In the genomic region with DNA sequence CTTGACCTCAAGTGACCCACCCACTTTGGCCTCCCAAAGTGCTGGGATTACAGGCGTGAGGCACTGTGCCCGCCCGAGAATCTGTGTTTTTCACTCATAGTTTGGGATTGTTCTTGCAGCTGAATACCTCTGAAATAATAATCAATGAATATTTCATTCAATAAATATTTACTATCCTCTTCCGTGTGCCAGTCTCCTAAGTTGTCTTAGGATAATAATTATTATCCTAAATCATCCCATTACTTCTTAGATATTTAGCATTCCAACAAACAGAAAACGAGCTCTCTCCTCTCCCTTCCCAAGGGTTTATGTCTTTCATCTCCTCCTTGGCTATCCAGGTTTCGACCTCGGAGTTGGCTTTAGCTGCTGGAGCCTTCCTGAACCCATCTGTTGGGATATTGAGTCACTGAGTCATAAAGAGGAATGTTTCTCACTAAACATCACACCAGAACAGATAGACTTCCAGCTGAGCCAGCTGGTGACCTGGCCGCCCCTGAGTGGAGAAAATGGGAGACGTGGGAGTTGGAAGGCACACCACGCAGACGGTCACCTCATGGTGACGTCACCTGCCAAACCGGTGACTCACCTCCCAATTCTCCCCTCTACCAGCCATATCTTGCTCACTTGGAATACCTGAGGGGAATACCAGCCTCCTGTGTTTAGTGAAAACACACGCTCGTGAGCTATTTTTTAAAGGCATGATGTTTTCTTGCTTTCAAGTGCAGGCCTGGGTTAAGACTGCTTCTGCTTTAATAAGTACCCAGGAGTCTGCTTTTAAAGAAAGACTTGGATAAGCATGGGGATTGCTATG, we compare ENCODE assay signal across 1 cellular context.
TF ChIP-seq lines count a peak whose summit lies in the region.

No MANE protein-coding gene starts in this region.

TF ChIP-seq in K562, 482 proteins besides CTCF, POLR2A, EP300 and RAD21 (continued from another document and continues in another):
- TF ChIP-seq, protein P1, sequence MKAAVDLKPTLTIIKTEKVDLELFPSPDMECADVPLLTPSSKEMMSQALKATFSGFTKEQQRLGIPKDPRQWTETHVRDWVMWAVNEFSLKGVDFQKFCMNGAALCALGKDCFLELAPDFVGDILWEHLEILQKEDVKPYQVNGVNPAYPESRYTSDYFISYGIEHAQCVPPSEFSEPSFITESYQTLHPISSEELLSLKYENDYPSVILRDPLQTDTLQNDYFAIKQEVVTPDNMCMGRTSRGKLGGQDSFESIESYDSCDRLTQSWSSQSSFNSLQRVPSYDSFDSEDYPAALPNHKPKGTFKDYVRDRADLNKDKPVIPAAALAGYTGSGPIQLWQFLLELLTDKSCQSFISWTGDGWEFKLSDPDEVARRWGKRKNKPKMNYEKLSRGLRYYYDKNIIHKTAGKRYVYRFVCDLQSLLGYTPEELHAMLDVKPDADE (conservative IDR thresholded peaks at IDR 0.05; ENCODE audit: control insufficient read depth, low read depth, low read length), result no peak
- TF ChIP-seq ZNF197 (CRISPR knock-in tag; IDR thresholded peaks at IDR 0.05; ENCODE audit: low read depth) (no peak; the same call in 1 of the 2 replicates), PCBP1 (IDR thresholded peaks at IDR 0.05; ENCODE audit: low read depth, low read length, poor library complexity, severe bottlenecking) (no peak), ZNF124 (CRISPR knock-in tag; IDR thresholded peaks at IDR 0.05) (no peak), OTX1 (CRISPR knock-in tag; IDR thresholded peaks at IDR 0.05) (no peak), TBL1XR1 (IDR thresholded peaks at IDR 0.05; ENCODE audit: low read length in 2 of 2) (peak; percentile 20 to 93; a peak in 2 of 4 replicates), SUPT5H (IDR thresholded peaks at IDR 0.05) (peak; percentile 28; the same call in 1 of the 2 replicates), TFAM (CRISPR knock-in tag; conservative IDR thresholded peaks at IDR 0.05) (no peak), NEUROD1 (IDR thresholded peaks at IDR 0.05; ENCODE audit: borderline replicate concordance, low read depth, low read length, partially characterized antibody) (peak; percentile 88), ZNF143 (CRISPR knock-in tag; IDR thresholded peaks at IDR 0.05) (no peak), ZNF316 (IDR thresholded peaks at IDR 0.05) (no peak), FOXJ3 (CRISPR knock-in tag; IDR thresholded peaks at IDR 0.05) (no peak), ZFP30 (CRISPR knock-in tag; IDR thresholded peaks at IDR 0.05; ENCODE audit: borderline replicate concordance) (no peak), SMAD3 (CRISPR knock-in tag; conservative IDR thresholded peaks at IDR 0.05) (0 out of 2 replicates have a peak, but pooled peaks have one; percentile 41), RNF2 (IDR thresholded peaks at IDR 0.05) (peak; percentile 37; the same call in 1 of the 2 replicates), TSC22D4 (tag; IDR thresholded peaks at IDR 0.05) (no peak), ZNF644 (tag; IDR thresholded peaks at IDR 0.05; ENCODE audit: low read depth) (peak; percentile 51; the same call in 1 of the 2 replicates), NCOA1 (IDR thresholded peaks at IDR 0.05; ENCODE audit: low read depth) (peak; percentile 88; the same call in 1 of the 2 replicates), MECOM (CRISPR knock-in tag; IDR thresholded peaks at IDR 0.05) (no peak), FOXA1 (IDR thresholded peaks at IDR 0.05; ENCODE audit: borderline replicate concordance) (no peak), ZNF384 (IDR thresholded peaks at IDR 0.05; ENCODE audit: low read depth, low read length) (0 out of 2 replicates have a peak, but pooled peaks have one; percentile 15), ARHGAP35 (IDR thresholded peaks at IDR 0.05; ENCODE audit: partially characterized antibody) (no peak), THRAP3 (IDR thresholded peaks at IDR 0.05; ENCODE audit: borderline replicate concordance) (no peak), PHF8 (IDR thresholded peaks at IDR 0.05; ENCODE audit: borderline replicate concordance, low read length) (no peak; the same call in 1 of the 2 replicates), ZNF696 (CRISPR knock-in tag; conservative IDR thresholded peaks at IDR 0.05) (no peak), ESRRA (IDR thresholded peaks at IDR 0.05; ENCODE audit: borderline replicate concordance, low read depth) (peak; percentile 54; the same call in 1 of the 2 replicates), DMBX1 (CRISPR knock-in tag; IDR thresholded peaks at IDR 0.05; ENCODE audit: borderline replicate concordance) (peak; percentile 71), TCF7L2 (IDR thresholded peaks at IDR 0.05; ENCODE audit: low read depth, low read length) (no peak)
- TF ChIP-seq, protein P2, sequence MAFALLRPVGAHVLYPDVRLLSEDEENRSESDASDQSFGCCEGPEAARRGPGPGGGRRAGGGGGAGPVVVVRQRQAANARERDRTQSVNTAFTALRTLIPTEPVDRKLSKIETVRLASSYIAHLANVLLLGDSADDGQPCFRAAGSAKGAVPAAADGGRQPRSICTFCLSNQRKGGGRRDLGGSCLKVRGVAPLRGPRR (CRISPR knock-in tag; IDR thresholded peaks at IDR 0.05), result no peak
- TF ChIP-seq, protein P3, sequence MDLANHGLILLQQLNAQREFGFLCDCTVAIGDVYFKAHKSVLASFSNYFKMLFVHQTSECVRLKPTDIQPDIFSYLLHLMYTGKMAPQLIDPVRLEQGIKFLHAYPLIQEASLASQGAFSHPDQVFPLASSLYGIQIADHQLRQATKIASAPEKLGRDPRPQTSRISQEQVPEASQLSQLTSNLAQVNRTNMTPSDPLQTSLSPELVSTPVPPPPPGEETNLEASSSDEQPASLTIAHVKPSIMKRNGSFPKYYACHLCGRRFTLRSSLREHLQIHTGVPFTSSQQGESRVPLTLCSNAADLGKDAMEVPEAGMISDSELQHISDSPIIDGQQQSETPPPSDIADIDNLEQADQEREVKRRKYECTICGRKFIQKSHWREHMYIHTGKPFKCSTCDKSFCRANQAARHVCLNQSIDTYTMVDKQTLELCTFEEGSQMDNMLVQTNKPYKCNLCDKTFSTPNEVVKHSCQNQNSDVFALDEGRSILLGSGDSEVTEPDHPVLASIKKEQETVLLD (IDR thresholded peaks at IDR 0.05), result peak; percentile 86; the same call in 1 of the 2 replicates
- TF ChIP-seq, protein P4, sequence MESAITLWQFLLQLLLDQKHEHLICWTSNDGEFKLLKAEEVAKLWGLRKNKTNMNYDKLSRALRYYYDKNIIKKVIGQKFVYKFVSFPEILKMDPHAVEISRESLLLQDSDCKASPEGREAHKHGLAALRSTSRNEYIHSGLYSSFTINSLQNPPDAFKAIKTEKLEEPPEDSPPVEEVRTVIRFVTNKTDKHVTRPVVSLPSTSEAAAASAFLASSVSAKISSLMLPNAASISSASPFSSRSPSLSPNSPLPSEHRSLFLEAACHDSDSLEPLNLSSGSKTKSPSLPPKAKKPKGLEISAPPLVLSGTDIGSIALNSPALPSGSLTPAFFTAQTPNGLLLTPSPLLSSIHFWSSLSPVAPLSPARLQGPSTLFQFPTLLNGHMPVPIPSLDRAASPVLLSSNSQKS (CRISPR knock-in tag; IDR thresholded peaks at IDR 0.05), result no peak
- TF ChIP-seq, protein P5, sequence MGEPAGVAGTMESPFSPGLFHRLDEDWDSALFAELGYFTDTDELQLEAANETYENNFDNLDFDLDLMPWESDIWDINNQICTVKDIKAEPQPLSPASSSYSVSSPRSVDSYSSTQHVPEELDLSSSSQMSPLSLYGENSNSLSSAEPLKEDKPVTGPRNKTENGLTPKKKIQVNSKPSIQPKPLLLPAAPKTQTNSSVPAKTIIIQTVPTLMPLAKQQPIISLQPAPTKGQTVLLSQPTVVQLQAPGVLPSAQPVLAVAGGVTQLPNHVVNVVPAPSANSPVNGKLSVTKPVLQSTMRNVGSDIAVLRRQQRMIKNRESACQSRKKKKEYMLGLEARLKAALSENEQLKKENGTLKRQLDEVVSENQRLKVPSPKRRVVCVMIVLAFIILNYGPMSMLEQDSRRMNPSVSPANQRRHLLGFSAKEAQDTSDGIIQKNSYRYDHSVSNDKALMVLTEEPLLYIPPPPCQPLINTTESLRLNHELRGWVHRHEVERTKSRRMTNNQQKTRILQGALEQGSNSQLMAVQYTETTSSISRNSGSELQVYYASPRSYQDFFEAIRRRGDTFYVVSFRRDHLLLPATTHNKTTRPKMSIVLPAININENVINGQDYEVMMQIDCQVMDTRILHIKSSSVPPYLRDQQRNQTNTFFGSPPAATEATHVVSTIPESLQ (CRISPR knock-in tag; IDR thresholded peaks at IDR 0.05), result no peak
- TF ChIP-seq, protein P6, sequence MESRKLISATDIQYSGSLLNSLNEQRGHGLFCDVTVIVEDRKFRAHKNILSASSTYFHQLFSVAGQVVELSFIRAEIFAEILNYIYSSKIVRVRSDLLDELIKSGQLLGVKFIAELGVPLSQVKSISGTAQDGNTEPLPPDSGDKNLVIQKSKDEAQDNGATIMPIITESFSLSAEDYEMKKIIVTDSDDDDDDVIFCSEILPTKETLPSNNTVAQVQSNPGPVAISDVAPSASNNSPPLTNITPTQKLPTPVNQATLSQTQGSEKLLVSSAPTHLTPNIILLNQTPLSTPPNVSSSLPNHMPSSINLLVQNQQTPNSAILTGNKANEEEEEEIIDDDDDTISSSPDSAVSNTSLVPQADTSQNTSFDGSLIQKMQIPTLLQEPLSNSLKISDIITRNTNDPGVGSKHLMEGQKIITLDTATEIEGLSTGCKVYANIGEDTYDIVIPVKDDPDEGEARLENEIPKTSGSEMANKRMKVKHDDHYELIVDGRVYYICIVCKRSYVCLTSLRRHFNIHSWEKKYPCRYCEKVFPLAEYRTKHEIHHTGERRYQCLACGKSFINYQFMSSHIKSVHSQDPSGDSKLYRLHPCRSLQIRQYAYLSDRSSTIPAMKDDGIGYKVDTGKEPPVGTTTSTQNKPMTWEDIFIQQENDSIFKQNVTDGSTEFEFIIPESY (CRISPR knock-in tag; IDR thresholded peaks at IDR 0.05), result no peak
- TF ChIP-seq, protein P7, sequence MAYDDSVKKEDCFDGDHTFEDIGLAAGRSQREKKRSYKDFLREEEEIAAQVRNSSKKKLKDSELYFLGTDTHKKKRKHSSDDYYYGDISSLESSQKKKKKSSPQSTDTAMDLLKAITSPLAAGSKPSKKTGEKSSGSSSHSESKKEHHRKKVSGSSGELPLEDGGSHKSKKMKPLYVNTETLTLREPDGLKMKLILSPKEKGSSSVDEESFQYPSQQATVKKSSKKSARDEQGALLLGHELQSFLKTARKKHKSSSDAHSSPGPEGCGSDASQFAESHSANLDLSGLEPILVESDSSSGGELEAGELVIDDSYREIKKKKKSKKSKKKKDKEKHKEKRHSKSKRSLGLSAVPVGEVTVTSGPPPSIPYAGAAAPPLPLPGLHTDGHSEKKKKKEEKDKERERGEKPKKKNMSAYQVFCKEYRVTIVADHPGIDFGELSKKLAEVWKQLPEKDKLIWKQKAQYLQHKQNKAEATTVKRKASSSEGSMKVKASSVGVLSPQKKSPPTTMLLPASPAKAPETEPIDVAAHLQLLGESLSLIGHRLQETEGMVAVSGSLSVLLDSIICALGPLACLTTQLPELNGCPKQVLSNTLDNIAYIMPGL (CRISPR knock-in tag; IDR thresholded peaks at IDR 0.05), result no peak
- TF ChIP-seq, protein P8, sequence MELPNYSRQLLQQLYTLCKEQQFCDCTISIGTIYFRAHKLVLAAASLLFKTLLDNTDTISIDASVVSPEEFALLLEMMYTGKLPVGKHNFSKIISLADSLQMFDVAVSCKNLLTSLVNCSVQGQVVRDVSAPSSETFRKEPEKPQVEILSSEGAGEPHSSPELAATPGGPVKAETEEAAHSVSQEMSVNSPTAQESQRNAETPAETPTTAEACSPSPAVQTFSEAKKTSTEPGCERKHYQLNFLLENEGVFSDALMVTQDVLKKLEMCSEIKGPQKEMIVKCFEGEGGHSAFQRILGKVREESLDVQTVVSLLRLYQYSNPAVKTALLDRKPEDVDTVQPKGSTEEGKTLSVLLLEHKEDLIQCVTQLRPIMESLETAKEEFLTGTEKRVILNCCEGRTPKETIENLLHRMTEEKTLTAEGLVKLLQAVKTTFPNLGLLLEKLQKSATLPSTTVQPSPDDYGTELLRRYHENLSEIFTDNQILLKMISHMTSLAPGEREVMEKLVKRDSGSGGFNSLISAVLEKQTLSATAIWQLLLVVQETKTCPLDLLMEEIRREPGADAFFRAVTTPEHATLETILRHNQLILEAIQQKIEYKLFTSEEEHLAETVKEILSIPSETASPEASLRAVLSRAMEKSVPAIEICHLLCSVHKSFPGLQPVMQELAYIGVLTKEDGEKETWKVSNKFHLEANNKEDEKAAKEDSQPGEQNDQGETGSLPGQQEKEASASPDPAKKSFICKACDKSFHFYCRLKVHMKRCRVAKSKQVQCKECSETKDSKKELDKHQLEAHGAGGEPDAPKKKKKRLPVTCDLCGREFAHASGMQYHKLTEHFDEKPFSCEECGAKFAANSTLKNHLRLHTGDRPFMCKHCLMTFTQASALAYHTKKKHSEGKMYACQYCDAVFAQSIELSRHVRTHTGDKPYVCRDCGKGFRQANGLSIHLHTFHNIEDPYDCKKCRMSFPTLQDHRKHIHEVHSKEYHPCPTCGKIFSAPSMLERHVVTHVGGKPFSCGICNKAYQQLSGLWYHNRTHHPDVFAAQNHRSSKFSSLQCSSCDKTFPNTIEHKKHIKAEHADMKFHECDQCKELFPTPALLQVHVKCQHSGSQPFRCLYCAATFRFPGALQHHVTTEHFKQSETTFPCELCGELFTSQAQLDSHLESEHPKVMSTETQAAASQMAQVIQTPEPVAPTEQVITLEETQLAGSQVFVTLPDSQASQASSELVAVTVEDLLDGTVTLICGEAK (IDR thresholded peaks at IDR 0.05), result 0 out of 2 replicates have a peak, but pooled peaks have one; percentile 37
- TF ChIP-seq, protein P8 (CRISPR knock-in tag; IDR thresholded peaks at IDR 0.05), result no peak
